18 cellular contexts compared by ENCODE assay signal in genomic region chr3:32336123-32336518, GRCh38.
"Had no signal": no experiment of that assay in that cellular context is flagged by ENCODE, and none has a peak within 500 bp of the region (broad histone marks: within the 10 kb centered on the region; RNA-seq: fewer than 3 reads in every experiment).

No MANE protein-coding gene starts in this region.

- H3K4me3 ChIP-seq: tibial artery had no signal

- H3K9me3 Mint-ChIP-seq: activated naive CD8-positive, alpha-beta T cell treated with anti-CD3 and anti-CD28 coated beads, Interleukin-2, amount 10 ng/mL, durations not matched to agents 7 days and 5 days; activated T-cell treated with anti-CD3 and anti-CD28 coated beads, Interleukin-2, amount 50 U/mL, for 72 hours; immature natural killer cell; naive B cell; stimulated activated memory B cell treated with anti-CD40 and anti-IgM and Interleukin-4, amounts not matched to agents 10 μg/mL and 1 μg/mL and 100 μg/mL, for 72 hours had no signal

- ATAC-seq: stimulated activated memory B cell treated with anti-CD40 and anti-IgM and Interleukin-4, amounts not matched to agents 10 μg/mL and 1 μg/mL and 100 μg/mL, for 72 hours had no signal

- H3K36me3 Mint-ChIP-seq: activated naive CD8-positive, alpha-beta T cell treated with anti-CD3 and anti-CD28 coated beads, Interleukin-2, amount 10 ng/mL, durations not matched to agents 7 days and 5 days; immature natural killer cell; naive B cell; stimulated activated memory B cell treated with anti-CD40 and anti-IgM and Interleukin-4, amounts not matched to agents 10 μg/mL and 1 μg/mL and 100 μg/mL, for 72 hours had no signal

- H3K4me1 Mint-ChIP-seq: immature natural killer cell; naive B cell; stimulated activated memory B cell treated with anti-CD40 and anti-IgM and Interleukin-4, amounts not matched to agents 10 μg/mL and 1 μg/mL and 100 μg/mL, for 72 hours had no signal

- H3K27ac Mint-ChIP-seq: immature natural killer cell; stimulated activated memory B cell treated with anti-CD40 and anti-IgM and Interleukin-4, amounts not matched to agents 10 μg/mL and 1 μg/mL and 100 μg/mL, for 72 hours had no signal

- H3K27me3 Mint-ChIP-seq: activated naive CD8-positive, alpha-beta T cell treated with anti-CD3 and anti-CD28 coated beads, Interleukin-2, amount 10 ng/mL, durations not matched to agents 7 days and 5 days; stimulated activated memory B cell treated with anti-CD40 and anti-IgM and Interleukin-4, amounts not matched to agents 10 μg/mL and 1 μg/mL and 100 μg/mL, for 72 hours had no signal

- H3K27me3 ChIP-seq: brain microvascular endothelial cell, neutrophil, tibial artery had no signal

- H3K27ac ChIP-seq: brain microvascular endothelial cell, neutrophil, tibial artery, VCaP had no signal

- DNase-seq: activated CD4-positive, alpha-beta T cell treated with anti-CD3 and anti-CD28 coated beads for 1 hour; activated CD8-positive, alpha-beta memory T cell treated with anti-CD3 and anti-CD28 coated beads, Interleukin-2, amount 50 U/mL, for 4 hours; activated gamma-delta T cell treated with Interleukin-2 at 50 U/mL for 16 hours; activated T-cell treated with anti-CD3 and anti-CD28 coated beads, Interleukin-2, amount 50 U/mL, for 72 hours; anterior cingulate cortex; brain microvascular endothelial cell; cerebellar nuclear complex; dermis blood vessel endothelial cell; head of caudate nucleus; immature natural killer cell; naive B cell; SW 1271; tibial artery had no signal

- H3K4me1 ChIP-seq: tibial artery had no signal

- H3K4me3 Mint-ChIP-seq: activated CD8-positive, alpha-beta T cell treated with anti-CD3 and anti-CD28 coated beads, Interleukin-2, amount 10 ng/mL, durations not matched to agents 7 days and 5 days; immature natural killer cell; naive B cell; stimulated activated memory B cell treated with anti-CD40 and anti-IgM and Interleukin-4, amounts not matched to agents 10 μg/mL and 1 μg/mL and 100 μg/mL, for 72 hours had no signal

- H3K9me3 ChIP-seq: neutrophil had no signal

- H3K36me3 ChIP-seq: brain microvascular endothelial cell, neutrophil, tibial artery had no signal
